Comparison of ENCODE assay signal across 8 cellular contexts in genomic region chr4:153486281-153487151, GRCh38. TPM values are rescaled to one million over a fixed set of nuclear protein-coding genes. Genes with fewer than 3 reads are reported as not detected.
DNase-seq lines count a peak whose midpoint lies in the region; ATAC-seq and TF ChIP-seq lines count a peak whose summit lies in the region.

No MANE protein-coding gene starts in this region.

- DNase-seq in activated CD4-positive, alpha-beta T cell treated with anti-CD3 and anti-CD28 coated beads for 4 hours: peak; percentile 40 to 43
- no peak for DNase-seq in activated CD4-positive, alpha-beta T cell treated with anti-CD3 and anti-CD28 coated beads, Interleukin-2, amount 50 U/mL, for 48 hours
- DNase-seq in esophagus muscularis mucosa (ENCODE audit: extremely low spot score): no peak
- DNase-seq in renal cortical epithelial cell (ENCODE audit: low read depth): peak; percentile 93
- DNase-seq in central memory CD4-positive, alpha-beta T cell: no peak
- DNase-seq in HuH-7 (ENCODE audit: low spot score): no peak

- no peaks in the 10 kb centered on the region for H3K36me3 ChIP-seq in esophagus muscularis mucosa

- intact Hi-C loops in esophagus muscularis mucosa (cut with DNase I): no loop called here

- H3K9me3 ChIP-seq in esophagus muscularis mucosa: no peaks in the 10 kb centered on the region

- H3K27me3 ChIP-seq in esophagus muscularis mucosa: no peaks in the 10 kb centered on the region

- no peak for TF ChIP-seq CTCF in esophagus muscularis mucosa (IDR thresholded peaks at IDR 0.05)

- ATAC-seq in SK-N-SH treated with all-trans-retinoic acid at 6 μM for 48 hours: peak; percentile 88
- ATAC-seq in HG02852 (IDR thresholded peaks at IDR 0.05; ENCODE audit: unreplicated experiment): no peak

- no peak for TF ChIP-seq POLR2A in esophagus muscularis mucosa (IDR thresholded peaks at IDR 0.05; ENCODE audit: low read depth)

- WGBS in esophagus muscularis mucosa: 64% methylated on average over 11 of the region's 14 CpGs

- peaks cover 51 to 74% (median 68%) of the 10 kb centered on the region in 4 donors for H3K4me1 ChIP-seq in esophagus muscularis mucosa

- no peak overlapping the region for H3K4me3 ChIP-seq in esophagus muscularis mucosa

- no peak for TF ChIP-seq EP300 in esophagus muscularis mucosa (IDR thresholded peaks at IDR 0.05)

- H3K27ac ChIP-seq in esophagus muscularis mucosa (replicated peaks in 1 of 4): peak overlapping the region; percentile 68 to 80 (median 74)

TF ChIP-seq in SK-N-SH treated with all-trans-retinoic acid at 6 μM for 48 hours, 23 proteins besides CTCF, POLR2A, EP300 and RAD21:
- TF ChIP-seq ZC3H10 (CRISPR knock-in tag; IDR thresholded peaks at IDR 0.05): no peak
- no peak for TF ChIP-seq ZNF70 (CRISPR knock-in tag; IDR thresholded peaks at IDR 0.05)
- TF ChIP-seq ZNF8 (CRISPR knock-in tag; IDR thresholded peaks at IDR 0.05): no peak
- no peak for TF ChIP-seq CSRNP3 (CRISPR knock-in tag; IDR thresholded peaks at IDR 0.05)
- no peak for TF ChIP-seq TOX (CRISPR knock-in tag; IDR thresholded peaks at IDR 0.05; ENCODE audit: borderline replicate concordance)
- TF ChIP-seq TSHZ2 (CRISPR knock-in tag; IDR thresholded peaks at IDR 0.05): no peak
- TF ChIP-seq ZFP30 (CRISPR knock-in tag; IDR thresholded peaks at IDR 0.05): no peak
TF ChIP-seq in SK-N-SH treated with all-trans-retinoic acid at 6 μM for 48 hours: peak in this region for 0.

RNA-seq across cellular contexts. Expression of gene TMEM131L, which starts 20.4 kb away (rescaled TPM):
- total RNA-seq in esophagus muscularis mucosa (10 to 100 TPM; 10.3 to 16.3 (median 12.1) TPM), renal cortical epithelial cell (4.7 and 7.8 TPM in 2 replicates)

Comparison
In these comparisons a context has a peak if more than half of its experiments do, and no peak if none do; other contexts are left out.
1. DNase-seq: peak in activated CD4-positive, alpha-beta T cell treated with anti-CD3 and anti-CD28 coated beads for 4 hours (2 of 2) and renal cortical epithelial cell (single experiment); none in activated CD4-positive, alpha-beta T cell treated with anti-CD3 and anti-CD28 coated beads, Interleukin-2, amount 50 U/mL, for 48 hours (0 of 2), esophagus muscularis mucosa (single experiment), central memory CD4-positive, alpha-beta T cell (single experiment) and HuH-7 (single experiment).